ENCODE assay signal across 7 cellular contexts in genomic region chr19:44913512-44914435, GRCh38. TPM values are rescaled to one million over a fixed set of nuclear protein-coding genes. Genes with fewer than 3 reads are reported as not detected.
DNase-seq lines count a peak whose midpoint lies in the region; ATAC-seq and TF ChIP-seq lines count a peak whose summit lies in the region.
"Not testable (repeated sequence)": the region's sequence is repeated elsewhere in the genome, so short reads cannot be mapped to it uniquely, and the experiment has no call there.
"Had no signal": no experiment of that assay in that cellular context is flagged by ENCODE, and none has a peak within 500 bp of the region (broad histone marks: within the 10 kb centered on the region; RNA-seq: fewer than 3 reads in every experiment).

No MANE protein-coding gene starts in this region.

- not testable (repeated sequence) for ATAC-seq in T-helper 17 cell; activated naive CD8-positive, alpha-beta T cell treated with anti-CD3 and anti-CD28 coated beads, Interleukin-2, amount 50 U/mL, for 24 hours; Right ventricle myocardium inferior

- H3K36me3 Mint-ChIP-seq in T-helper 17 cell (ENCODE audit: low read depth); activated naive CD8-positive, alpha-beta T cell treated with anti-CD3 and anti-CD28 coated beads, Interleukin-2, amount 50 U/mL, for 24 hours (ENCODE audit: low read depth); nephron (ENCODE audit: low read depth); type B pancreatic cell: not testable (repeated sequence)

- not testable (repeated sequence) for TF ChIP-seq CTCF in HEK293 (tag by site-specific recombination; IDR thresholded peaks at IDR 0.05); nephron (IDR thresholded peaks at IDR 0.05; ENCODE audit: unreplicated experiment in 3 of 3); type B pancreatic cell (conservative IDR thresholded peaks at IDR 0.05)

- H3K36me3 ChIP-seq in HEK293 (ENCODE audit: control insufficient read depth in 2 of 2, insufficient read depth in 1 of 2, low read length in 2 of 2): not testable (repeated sequence)

- H3K27me3 Mint-ChIP-seq in T-helper 17 cell (peaks cover 37% of the 10 kb centered on the region), nephron (ENCODE audit: low read depth) (peaks cover 12% of the 10 kb centered on the region)
- peaks cover 27% of the 10 kb centered on the region for H3K27me3 Mint-ChIP-seq in activated naive CD8-positive, alpha-beta T cell treated with anti-CD3 and anti-CD28 coated beads, Interleukin-2, amount 50 U/mL, for 24 hours
- not testable (repeated sequence) for H3K27me3 Mint-ChIP-seq in type B pancreatic cell

- H3K27ac Mint-ChIP-seq in T-helper 17 cell: not testable (repeated sequence)
- H3K27ac Mint-ChIP-seq in activated naive CD8-positive, alpha-beta T cell treated with anti-CD3 and anti-CD28 coated beads, Interleukin-2, amount 50 U/mL, for 24 hours: peak overlapping the region; percentile 35
- peak overlapping the region; percentile 76 to 98 (median 93) for H3K27ac Mint-ChIP-seq in nephron
- H3K27ac Mint-ChIP-seq in type B pancreatic cell: peak overlapping the region; percentile 97

- CTCF ChIA-PET in HEK293 (lab: Yijun Ruan, JAX): interaction anchor here (5.0 kb wide), 1 partner anchor 10 kb away, joined by 21 read pairs; no protein-coding TSS in a partner anchor

- not testable (repeated sequence) for H3K4me1 ChIP-seq in HEK293 (ENCODE audit: control insufficient read depth, insufficient read depth, low read length)

- H3K9me3 ChIP-seq in HEK293 (ENCODE audit: control insufficient read depth, insufficient read depth, low read depth, low read length); T-helper 17 cell (ENCODE audit: control insufficient read depth, low read length, poor library complexity, severe bottlenecking): not testable (repeated sequence)

- H3K4me3 Mint-ChIP-seq in T-helper 17 cell (peak overlapping the region; percentile 94), nephron (peak overlapping the region; percentile 92 to 99 (median 95)), type B pancreatic cell (peak overlapping the region; percentile 99)
- H3K4me3 Mint-ChIP-seq in activated naive CD8-positive, alpha-beta T cell treated with anti-CD3 and anti-CD28 coated beads, Interleukin-2, amount 50 U/mL, for 24 hours: peak overlapping the region; percentile 84

- H3K4me3 ChIP-seq in HEK293 (ENCODE audit: low read depth, low read length): not testable (repeated sequence)

- H3K27ac ChIP-seq in HEK293 (ENCODE audit: extremely low read depth, low read depth, low read length): peak overlapping the region; percentile 47; the same call in 1 of the 2 replicates

- not testable (repeated sequence) for DNase-seq in T-helper 17 cell; activated naive CD8-positive, alpha-beta T cell treated with anti-CD3 and anti-CD28 coated beads, Interleukin-2, amount 50 U/mL, for 24 hours; type B pancreatic cell (ENCODE audit: extremely low spot score, unreplicated experiment)
- DNase-seq in Right ventricle myocardium inferior (ENCODE audit: missing footprints): peak; percentile 28

- not testable (repeated sequence) for H3K9me3 Mint-ChIP-seq in activated naive CD8-positive, alpha-beta T cell treated with anti-CD3 and anti-CD28 coated beads, Interleukin-2, amount 50 U/mL, for 24 hours; nephron; type B pancreatic cell

- intact Hi-C loops in Right ventricle myocardium inferior (cut with DNase I): not testable (repeated sequence)

- H3K4me1 Mint-ChIP-seq in T-helper 17 cell (peaks cover 11% of the 10 kb centered on the region), nephron (peaks cover 44% of the 10 kb centered on the region), type B pancreatic cell (ENCODE audit: unreplicated experiment) (peaks cover 23% of the 10 kb centered on the region)
- not testable (repeated sequence) for H3K4me1 Mint-ChIP-seq in activated naive CD8-positive, alpha-beta T cell treated with anti-CD3 and anti-CD28 coated beads, Interleukin-2, amount 50 U/mL, for 24 hours

- POLR2A ChIA-PET in HEK293 (lab: Yijun Ruan, JAX): not testable (repeated sequence)

TF ChIP-seq in HEK293, 187 proteins besides CTCF, POLR2A, EP300 and RAD21:
- TF ChIP-seq ZBTB48 (tag by site-specific recombination; IDR thresholded peaks at IDR 0.05): 0 out of 2 replicates have a peak, but pooled peaks have one; percentile 15
- TF ChIP-seq PRDM1 (tag by site-specific recombination; IDR thresholded peaks at IDR 0.05): peak; percentile 42; the same call in 1 of the 2 replicates

RNA-seq across cellular contexts. Expression of gene APOC1, which starts 0.6 kb away (rescaled TPM):
- total RNA-seq in T-helper 17 cell (not detected), Right ventricle myocardium inferior (1.4 TPM), type B pancreatic cell (ENCODE audit: low replicate concordance) (76.3 and 145 TPM in 2 replicates)

RNA-seq across cellular contexts. Expression of gene APOE, which starts 8.2 kb away (rescaled TPM):
- total RNA-seq in T-helper 17 cell: 1 to 10 TPM; 1.3 to 2.0 TPM
- total RNA-seq in Right ventricle myocardium inferior: 9.9 TPM
- 168 and 209 TPM in 2 replicates for total RNA-seq in type B pancreatic cell (ENCODE audit: low replicate concordance)

RNA-seq across cellular contexts. Expression of gene TOMM40, which starts 22.7 kb away (rescaled TPM):
- 10 to 100 TPM; 29.0 to 34.8 TPM for total RNA-seq in T-helper 17 cell
- 45.3 TPM for total RNA-seq in Right ventricle myocardium inferior
- total RNA-seq in type B pancreatic cell (ENCODE audit: low replicate concordance): 75.1 and 77.8 TPM in 2 replicates

RNA-seq across cellular contexts. Expression of gene APOC4, which starts 28.3 kb away (rescaled TPM):
- total RNA-seq in T-helper 17 cell: not detected
- total RNA-seq in Right ventricle myocardium inferior: not detected
- total RNA-seq in type B pancreatic cell (ENCODE audit: low replicate concordance): not detected in 2 replicates
- total RNA-seq: subcutaneous adipose tissue had no signal

RNA-seq across cellular contexts. Expression of gene APOC2, which starts 32.1 kb away (rescaled TPM):
- total RNA-seq in T-helper 17 cell: not detected
- not detected for total RNA-seq in Right ventricle myocardium inferior
- total RNA-seq in type B pancreatic cell (ENCODE audit: low replicate concordance): 0.98 TPM in 1 of 2 replicates, not detected in the other

Comparison
In these comparisons a context has a peak if more than half of its experiments do, and no peak if none do; other contexts are left out.
1. RNA of gene APOC1, which starts 0.6 kb away (total RNA-seq): 76.3 to 145 TPM in type B pancreatic cell; 1.4 TPM in Right ventricle myocardium inferior (single experiment) and not detected in T-helper 17 cell; every median in the first group is over 10 times any median in the second.
2. RNA of gene APOE, which starts 8.2 kb away (total RNA-seq): 168 to 209 TPM in type B pancreatic cell; 9.9 TPM in Right ventricle myocardium inferior (single experiment) and 1.3 to 2.0 TPM in T-helper 17 cell; every median in the first group is over 10 times any median in the second.
3. Peak in every context shown above with its lines, with median percentiles within 50 percentile points of each other: H3K4me3 Mint-ChIP-seq.